ENCODE assay signal across 8 cellular contexts in genomic region chr3:58305882-58306661, GRCh38. TPM values are rescaled to one million over a fixed set of nuclear protein-coding genes. Genes with fewer than 3 reads are reported as not detected.
DNase-seq lines count a peak whose midpoint lies in the region; ATAC-seq and TF ChIP-seq lines count a peak whose summit lies in the region.

Gene HTD2, plus strand, starts transcription at chr3:58306520. Its CDS starts 11,094 bp downstream, at chr3:58317614.
Gene RPP14, plus strand, starts transcription at chr3:58306245. Its CDS starts 4,085 bp downstream, at chr3:58310330.

- peaks cover 47% of the 10 kb centered on the region for H3K36me3 Mint-ChIP-seq in activated T-cell treated with anti-CD3 and anti-CD28 coated beads, Interleukin-2, amount 50 U/mL, for 24 hours (ENCODE audit: low read depth)

- H3K79me2 ChIP-seq in PC-9 (ENCODE audit: low read depth) = peaks cover 44% of the 10 kb centered on the region

- H3K4me1 Mint-ChIP-seq in activated T-cell treated with anti-CD3 and anti-CD28 coated beads, Interleukin-2, amount 50 U/mL, for 24 hours (ENCODE audit: low read depth) = peaks cover 27% of the 10 kb centered on the region

- CTCF ChIA-PET in PC-9 (lab: Charles Lee) = interaction anchor here (0.5 to 2.0 kb wide), 10 partner anchors 45 to 904 kb away, joined by 3 to 16 read pairs (median 3); partner anchors contain the start of genes FAM107A and PDE12

- TF ChIP-seq CTCF in PC-9 (conservative IDR thresholded peaks at IDR 0.05) (peak; percentile 85), epithelial cell of proximal tubule (conservative IDR thresholded peaks at IDR 0.05; ENCODE audit: low read depth, low read length) (peak; percentile 98)

- intact Hi-C loops in PC-9 (cut with micrococcal nuclease; ENCODE audit: unreplicated experiment) = loop anchor here (5.0 kb wide), 2 partner anchors 166 to 226 kb away; no protein-coding TSS in a partner anchor

- peak within 1 kb of the TSS; percentile 79 for H3K27ac ChIP-seq in PC-9
- H3K27ac ChIP-seq in mucosa of rectum (ENCODE audit: low read depth in 2 of 2, low read length in 2 of 2) = peak within 1 kb of the TSS; percentile 97 to 98

- H3K36me3 ChIP-seq in PC-9 (ENCODE audit: low read depth) = peaks cover 16% of the 10 kb centered on the region
- H3K36me3 ChIP-seq in mucosa of rectum (ENCODE audit: control insufficient read depth in 2 of 2, insufficient read depth in 2 of 2, low read length in 2 of 2) = peaks cover 10 to 20% of the 10 kb centered on the region in 2 donors

- no peaks in the 10 kb centered on the region for H3K9me2 ChIP-seq in PC-9 (ENCODE audit: insufficient read depth)

- H3K27me3 ChIP-seq in PC-9 (ENCODE audit: insufficient read depth, low read depth) (no peaks in the 10 kb centered on the region), mucosa of rectum (ENCODE audit: control insufficient read depth in 2 of 2, insufficient read depth in 2 of 2, low read length in 2 of 2) (peaks cover 0 to 3% of the 10 kb centered on the region in 2 donors)

- no peaks in the 10 kb centered on the region for H3K9me3 ChIP-seq in PC-9 (ENCODE audit: insufficient read depth, low read depth)
- H3K9me3 ChIP-seq in mucosa of rectum (ENCODE audit: control insufficient read depth in 2 of 2, low read length in 2 of 2) = no peaks in the 10 kb centered on the region

- peak within 1 kb of the TSS; percentile 100 for H3K27ac Mint-ChIP-seq in activated T-cell treated with anti-CD3 and anti-CD28 coated beads, Interleukin-2, amount 50 U/mL, for 24 hours

- H3K4me1 ChIP-seq in PC-9 (replicated peaks; ENCODE audit: insufficient read depth) (peaks cover 12% of the 10 kb centered on the region), mucosa of rectum (ENCODE audit: control insufficient read depth in 2 of 2, insufficient read depth in 2 of 2, low read length in 2 of 2) (peaks cover 18% of the 10 kb centered on the region in 2 donors)

- H3K4me2 ChIP-seq in PC-9 = peak within 1 kb of the TSS; percentile 91

- H3F3A ChIP-seq in PC-9 (ENCODE audit: insufficient read depth, low read depth) = no peaks in the 10 kb centered on the region

- in situ Hi-C loops in KBM-7 (cut with MboI; ENCODE audit: low pct_unique_long_range_greater_than_20kb, low sequenced_read_pairs) = loop anchor here (25.0 kb wide), 1 partner anchor 231 kb away; the partner anchor contains the start of gene ACOX2

- DNase-seq in DMS79 treated with DMSO at 0.1 percent for 48 hours (lab: John Stamatoyannopoulos, UW) = peak; percentile 58
- peak; percentile 99 for DNase-seq in KBM-7
- DNase-seq in PC-9 = peak; percentile 86 to 95
- peak; percentile 100 for DNase-seq in activated T-cell treated with anti-CD3 and anti-CD28 coated beads, Interleukin-2, amount 50 U/mL, for 24 hours
- peak; percentile 66 for DNase-seq in epithelial cell of proximal tubule (ENCODE audit: low read depth)
- peak; percentile 100 for DNase-seq in stimulated activated CD8-positive, alpha-beta memory T cell treated with anti-CD3 and anti-CD28 coated beads, Interleukin-4, amount 100 ng/mL, for 48 hours

- H3K4me3 ChIP-seq in PC-9 = peak within 1 kb of the TSS; percentile 91
- peak within 1 kb of the TSS; percentile 64 for H3K4me3 ChIP-seq in epithelial cell of proximal tubule (ENCODE audit: low read depth, low read length)
- H3K4me3 ChIP-seq in mucosa of rectum (ENCODE audit: low read length in 2 of 2) = peak within 1 kb of the TSS; percentile 96 to 97

- peak within 1 kb of the TSS; percentile 91 for H2AFZ ChIP-seq in PC-9

- H4K20me1 ChIP-seq in PC-9 (ENCODE audit: insufficient read depth) = peaks cover 34% of the 10 kb centered on the region

- H3K9me3 Mint-ChIP-seq in activated T-cell treated with anti-CD3 and anti-CD28 coated beads, Interleukin-2, amount 50 U/mL, for 24 hours = peaks cover 2% of the 10 kb centered on the region

- H3K27me3 Mint-ChIP-seq in activated T-cell treated with anti-CD3 and anti-CD28 coated beads, Interleukin-2, amount 50 U/mL, for 24 hours = peaks cover 16% of the 10 kb centered on the region

- peak; percentile 89 for ATAC-seq in GM21717 (IDR thresholded peaks at IDR 0.05; ENCODE audit: unreplicated experiment)

- H3K4me3 Mint-ChIP-seq in activated T-cell treated with anti-CD3 and anti-CD28 coated beads, Interleukin-2, amount 50 U/mL, for 24 hours = peak within 1 kb of the TSS; percentile 93

- peak within 1 kb of the TSS; percentile 92 to 97 for H3K9ac ChIP-seq in mucosa of rectum (ENCODE audit: low read depth in 1 of 2, low read length in 2 of 2)

- POLR2A ChIA-PET in PC-9 (lab: Charles Lee; ENCODE audit: unreplicated experiment) = interaction anchor here (0.5 to 0.7 kb wide), 3 partner anchors 50 to 1289 kb away, joined by 3 to 5 read pairs (median 5); no protein-coding TSS in a partner anchor

- TSS peak; percentile 63 for BruUV-seq in PC-9 (replicated peaks; lab: Mats Ljungman, UMichigan)

RNA-seq across cellular contexts. Expression of gene HTD2, which starts in this region (rescaled TPM):
- total RNA-seq in PC-9 (2021) = 6.2 and 7.4 TPM in 2 replicates
- 6.1 and 7.3 TPM in 2 replicates for total RNA-seq in epithelial cell of proximal tubule

RNA-seq across cellular contexts. Expression of gene RPP14, which starts in this region (rescaled TPM):
- total RNA-seq in PC-9 (2021) = 13.2 and 13.8 TPM in 2 replicates
- total RNA-seq in epithelial cell of proximal tubule = 7.6 and 14.8 TPM in 2 replicates

Comparison
In these comparisons a context has a peak if more than half of its experiments do, and no peak if none do; other contexts are left out.
1. Peak in every context shown above with its lines: DNase-seq, ATAC-seq, H3K4me3 ChIP-seq and H3K27ac ChIP-seq.